1 cellular context compared by ENCODE assay signal in the genomic region with DNA sequence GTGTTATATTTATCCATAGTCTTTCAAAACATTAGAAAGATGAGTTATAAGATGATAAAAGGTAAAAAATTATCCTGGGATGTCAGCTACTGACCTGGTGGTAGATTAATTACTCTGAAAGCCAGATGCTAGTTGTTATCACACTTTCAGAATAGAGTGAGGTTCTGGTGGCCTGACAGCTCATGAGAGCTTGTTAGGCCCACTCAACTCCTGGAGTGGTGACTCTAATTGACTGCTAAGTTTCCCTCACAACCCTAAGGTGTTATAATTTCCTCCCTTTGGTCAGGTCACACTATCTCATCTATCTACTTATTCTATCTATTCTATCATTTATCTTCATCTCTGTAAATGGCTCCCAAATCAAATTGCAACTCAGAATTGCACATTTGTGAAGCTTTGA.
TF ChIP-seq lines count a peak whose summit lies in the region.

No MANE protein-coding gene starts in this region.

TF ChIP-seq in WTC11, 78 proteins besides CTCF, POLR2A, EP300 and RAD21 (continued from another document):
- TF ChIP-seq, protein P1, sequence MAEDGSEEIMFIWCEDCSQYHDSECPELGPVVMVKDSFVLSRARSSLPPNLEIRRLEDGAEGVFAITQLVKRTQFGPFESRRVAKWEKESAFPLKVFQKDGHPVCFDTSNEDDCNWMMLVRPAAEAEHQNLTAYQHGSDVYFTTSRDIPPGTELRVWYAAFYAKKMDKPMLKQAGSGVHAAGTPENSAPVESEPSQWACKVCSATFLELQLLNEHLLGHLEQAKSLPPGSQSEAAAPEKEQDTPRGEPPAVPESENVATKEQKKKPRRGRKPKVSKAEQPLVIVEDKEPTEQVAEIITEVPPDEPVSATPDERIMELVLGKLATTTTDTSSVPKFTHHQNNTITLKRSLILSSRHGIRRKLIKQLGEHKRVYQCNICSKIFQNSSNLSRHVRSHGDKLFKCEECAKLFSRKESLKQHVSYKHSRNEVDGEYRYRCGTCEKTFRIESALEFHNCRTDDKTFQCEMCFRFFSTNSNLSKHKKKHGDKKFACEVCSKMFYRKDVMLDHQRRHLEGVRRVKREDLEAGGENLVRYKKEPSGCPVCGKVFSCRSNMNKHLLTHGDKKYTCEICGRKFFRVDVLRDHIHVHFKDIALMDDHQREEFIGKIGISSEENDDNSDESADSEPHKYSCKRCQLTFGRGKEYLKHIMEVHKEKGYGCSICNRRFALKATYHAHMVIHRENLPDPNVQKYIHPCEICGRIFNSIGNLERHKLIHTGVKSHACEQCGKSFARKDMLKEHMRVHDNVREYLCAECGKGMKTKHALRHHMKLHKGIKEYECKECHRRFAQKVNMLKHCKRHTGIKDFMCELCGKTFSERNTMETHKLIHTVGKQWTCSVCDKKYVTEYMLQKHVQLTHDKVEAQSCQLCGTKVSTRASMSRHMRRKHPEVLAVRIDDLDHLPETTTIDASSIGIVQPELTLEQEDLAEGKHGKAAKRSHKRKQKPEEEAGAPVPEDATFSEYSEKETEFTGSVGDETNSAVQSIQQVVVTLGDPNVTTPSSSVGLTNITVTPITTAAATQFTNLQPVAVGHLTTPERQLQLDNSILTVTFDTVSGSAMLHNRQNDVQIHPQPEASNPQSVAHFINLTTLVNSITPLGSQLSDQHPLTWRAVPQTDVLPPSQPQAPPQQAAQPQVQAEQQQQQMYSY (CRISPR knock-in tag; IDR thresholded peaks at IDR 0.05), result no peak
- TF ChIP-seq FOXJ3 (CRISPR knock-in tag; IDR thresholded peaks at IDR 0.05; ENCODE audit: borderline replicate concordance), result no peak
- TF ChIP-seq, protein P2, sequence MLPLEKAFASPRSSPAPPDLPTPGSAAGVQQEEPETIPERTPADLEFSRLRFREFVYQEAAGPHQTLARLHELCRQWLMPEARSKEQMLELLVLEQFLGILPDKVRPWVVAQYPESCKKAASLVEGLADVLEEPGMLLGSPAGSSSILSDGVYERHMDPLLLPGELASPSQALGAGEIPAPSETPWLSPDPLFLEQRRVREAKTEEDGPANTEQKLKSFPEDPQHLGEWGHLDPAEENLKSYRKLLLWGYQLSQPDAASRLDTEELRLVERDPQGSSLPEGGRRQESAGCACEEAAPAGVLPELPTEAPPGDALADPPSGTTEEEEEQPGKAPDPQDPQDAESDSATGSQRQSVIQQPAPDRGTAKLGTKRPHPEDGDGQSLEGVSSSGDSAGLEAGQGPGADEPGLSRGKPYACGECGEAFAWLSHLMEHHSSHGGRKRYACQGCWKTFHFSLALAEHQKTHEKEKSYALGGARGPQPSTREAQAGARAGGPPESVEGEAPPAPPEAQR (CRISPR knock-in tag; IDR thresholded peaks at IDR 0.05), result no peak
- TF ChIP-seq TCF7 (CRISPR knock-in tag; IDR thresholded peaks at IDR 0.05; ENCODE audit: low read depth), result no peak
- TF ChIP-seq, protein P3, sequence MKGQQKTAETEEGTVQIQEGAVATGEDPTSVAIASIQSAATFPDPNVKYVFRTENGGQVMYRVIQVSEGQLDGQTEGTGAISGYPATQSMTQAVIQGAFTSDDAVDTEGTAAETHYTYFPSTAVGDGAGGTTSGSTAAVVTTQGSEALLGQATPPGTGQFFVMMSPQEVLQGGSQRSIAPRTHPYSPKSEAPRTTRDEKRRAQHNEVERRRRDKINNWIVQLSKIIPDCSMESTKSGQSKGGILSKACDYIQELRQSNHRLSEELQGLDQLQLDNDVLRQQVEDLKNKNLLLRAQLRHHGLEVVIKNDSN (CRISPR knock-in tag; IDR thresholded peaks at IDR 0.05), result no peak
TF ChIP-seq in WTC11: peak in this region for 0.
